ENCODE assay signal across 17 cellular contexts in the genomic region with DNA sequence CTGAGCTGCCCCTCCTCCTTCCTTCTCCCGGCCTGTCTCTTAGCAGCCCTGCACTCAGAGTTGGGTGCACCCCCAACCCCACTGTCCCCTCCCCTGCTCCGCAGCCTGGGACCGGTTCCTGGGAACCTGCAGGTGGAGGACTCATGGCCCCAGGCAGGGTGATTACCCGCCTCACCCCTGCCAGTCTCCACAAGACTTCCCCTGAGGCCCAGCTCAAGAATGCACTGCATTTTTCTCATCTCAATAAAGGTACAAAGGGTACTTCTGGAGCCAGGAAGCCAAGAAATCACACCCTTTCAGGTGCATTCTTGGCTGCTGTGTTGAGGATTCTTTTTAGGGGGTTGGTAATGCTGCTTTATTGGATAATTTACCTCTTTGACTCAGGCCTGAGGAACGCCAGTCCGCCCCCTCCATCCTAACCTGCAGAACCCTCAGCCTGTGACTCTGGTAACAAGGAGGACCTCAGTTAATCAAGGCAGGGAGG.
DNase-seq lines count a peak whose midpoint lies in the region; ATAC-seq and TF ChIP-seq lines count a peak whose summit lies in the region.
"Had no signal": no experiment of that assay in that cellular context is flagged by ENCODE, and none has a peak within 500 bp of the region (broad histone marks: within the 10 kb centered on the region; RNA-seq: fewer than 3 reads in every experiment).

No MANE protein-coding gene starts in this region.

- H3K27me3 ChIP-seq in HCT116 (ENCODE audit: insufficient read depth, low read length), result peaks cover 4% of the 10 kb centered on the region; the same call in 1 of the 2 replicates
- no peaks in the 10 kb centered on the region for H3K27me3 ChIP-seq in body of pancreas
- no peaks in the 10 kb centered on the region for H3K27me3 ChIP-seq in smooth muscle cell (ENCODE audit: low read depth)

- H3K9ac ChIP-seq in HCT116 (ENCODE audit: low read length), result no peak overlapping the region
- H3K9ac ChIP-seq in smooth muscle cell (ENCODE audit: low read depth), result no peak overlapping the region

- H3K9me2 ChIP-seq in HCT116 (ENCODE audit: insufficient read depth), result no peaks in the 10 kb centered on the region

- H3K36me3 Mint-ChIP-seq in immature natural killer cell, result no peaks in the 10 kb centered on the region
- H3K36me3 Mint-ChIP-seq: activated CD4-positive, alpha-beta memory T cell treated with anti-CD3 and anti-CD28 coated beads for 36 hours had no signal

- no peak overlapping the region for H3K4me3 ChIP-seq in HCT116 (replicated peaks in 1 of 2; ENCODE audit: low read depth in 1 of 2, low read length in 2 of 2)
- no peak overlapping the region for H3K4me3 ChIP-seq in body of pancreas
- no peak overlapping the region for H3K4me3 ChIP-seq in smooth muscle cell
- H3K4me3 ChIP-seq: SK-N-MC had no signal

- intact Hi-C loops in HCT116 (cut with micrococcal nuclease) (no loop called here), body of pancreas (cut with DNase I) (no loop called here)

- no peak for TF ChIP-seq RAD21 in HCT116 (IDR thresholded peaks at IDR 0.05; ENCODE audit: low read depth)

- no peak for TF ChIP-seq CTCF in HCT116 (IDR thresholded peaks at IDR 0.05 in 2 of 3, conservative IDR thresholded peaks at IDR 0.05 in 1 of 3; ENCODE audit: borderline replicate concordance in 1 of 3, insufficient read depth in 1 of 3, low read depth in 2 of 3, low read length in 2 of 3)
- TF ChIP-seq CTCF in body of pancreas (IDR thresholded peaks at IDR 0.05), result no peak
- TF ChIP-seq CTCF in smooth muscle cell (IDR thresholded peaks at IDR 0.05; ENCODE audit: borderline replicate concordance, insufficient read depth, poor library complexity, severe bottlenecking), result no peak
- no peak for TF ChIP-seq CTCF in GM13976 (IDR thresholded peaks at IDR 0.05; ENCODE audit: borderline replicate concordance, control extremely low read depth, extremely low read depth, insufficient read depth, missing control alignments)

- ATAC-seq in HCT116 (peak; percentile 20; the same call in 1 of the 2 replicates), body of pancreas (peak; percentile 20)

- H3K4me3 Mint-ChIP-seq in immature natural killer cell, result no peak overlapping the region
- H3K4me3 Mint-ChIP-seq: activated CD4-positive, alpha-beta memory T cell treated with anti-CD3 and anti-CD28 coated beads for 36 hours; dendritic cell treated with granulocyte-macrophage colony-stimulating factor and Interleukin-4, amounts not matched to agents 40 ng/mL and 50 ng/mL, for 4 days had no signal

- no peaks in the 10 kb centered on the region for H3K4me1 Mint-ChIP-seq in immature natural killer cell

- H3K79me2 ChIP-seq in HCT116 (ENCODE audit: insufficient read depth, low read length) (no peaks in the 10 kb centered on the region), smooth muscle cell (ENCODE audit: low read depth) (no peaks in the 10 kb centered on the region)

- no peak overlapping the region for H3K27ac ChIP-seq in HCT116 (ENCODE audit: low read depth, low read length)
- H3K27ac ChIP-seq in body of pancreas, result no peak overlapping the region
- peak overlapping the region; percentile 66 for H3K27ac ChIP-seq in smooth muscle cell (ENCODE audit: low read depth)
- H3K27ac ChIP-seq: SK-N-MC had no signal

- H3K4me1 ChIP-seq in HCT116 (ENCODE audit: control insufficient read depth in 1 of 2, insufficient read depth in 2 of 2, low read length in 2 of 2) (peaks cover 27 to 46% of the 10 kb centered on the region in 2 experiments), body of pancreas (peaks cover 6% of the 10 kb centered on the region), smooth muscle cell (ENCODE audit: low read depth) (no peaks in the 10 kb centered on the region)

- H3K36me3 ChIP-seq in HCT116 (ENCODE audit: control insufficient read depth in 1 of 2, insufficient read depth in 2 of 2, low read length in 2 of 2) (no peaks in the 10 kb centered on the region), body of pancreas (replicated peaks in 1 of 2; ENCODE audit: insufficient read depth in 1 of 2, low read depth in 2 of 2) (no peaks in the 10 kb centered on the region), smooth muscle cell (ENCODE audit: low read depth) (no peaks in the 10 kb centered on the region)

- H3K9me3 Mint-ChIP-seq in immature natural killer cell, result no peaks in the 10 kb centered on the region
- H3K9me3 Mint-ChIP-seq: activated CD4-positive, alpha-beta memory T cell treated with anti-CD3 and anti-CD28 coated beads for 36 hours; activated T-helper 2 cell treated with anti-CD3 and anti-CD28 coated beads, Interferon-gamma antibody, Interleukin-2, Interleukin-4, amounts not matched to agents 10 μg/mL and 5 μg/mL and 100 μg/mL, durations not matched to agents 14 hours and 24 hours and 36 hours; dendritic cell treated with granulocyte-macrophage colony-stimulating factor and Interleukin-4, amounts not matched to agents 40 ng/mL and 50 ng/mL, for 4 days had no signal

- peaks cover 0 to 2% of the 10 kb centered on the region in 2 experiments; a peak in 1 of 4 replicates for H3K9me3 ChIP-seq in HCT116 (ENCODE audit: control insufficient read depth in 1 of 2, insufficient read depth in 1 of 2, low read depth in 1 of 2, low read length in 2 of 2)
- H3K9me3 ChIP-seq in body of pancreas, result no peaks in the 10 kb centered on the region
- H3K9me3 ChIP-seq in smooth muscle cell (replicated peaks; ENCODE audit: low read depth), result no peaks in the 10 kb centered on the region

- POLR2A ChIA-PET in HCT116 (lab: Charles Lee), result no interaction called here

- no peaks in the 10 kb centered on the region for H4K20me1 ChIP-seq in HCT116 (ENCODE audit: insufficient read depth)
- no peaks in the 10 kb centered on the region for H4K20me1 ChIP-seq in smooth muscle cell (ENCODE audit: low read depth)

- WGBS in body of pancreas, 2 donors, result 85 to 94% methylated on average over 3 to 6 of the region's 6 CpGs
- 51% methylated on average over 4 of the region's 6 CpGs for WGBS in smooth muscle cell (ENCODE audit: low lambda C conversion rate)

- RAD21 ChIA-PET in HCT116 (lab: Charles Lee; ENCODE audit: low non-redundant PET in 1 of 2, low total read pairs in 2 of 2, uncharacterized antibody in 2 of 2, unreplicated experiment in 2 of 2), result no interaction called here

- no peak overlapping the region for H2AFZ ChIP-seq in HCT116 (ENCODE audit: low read depth, low read length, poor library complexity, severe bottlenecking)
- H2AFZ ChIP-seq in smooth muscle cell (ENCODE audit: low read depth), result no peak overlapping the region

- in situ Hi-C loops in GM13976 (cut with MboI; ENCODE audit: low sequenced_read_pairs, unreplicated experiment), result no loop called here

- no peak for DNase-seq in HCT116 (ENCODE audit: low read depth, low spot score)
- no peak for DNase-seq in body of pancreas
- peak; percentile 92 for DNase-seq in kidney tubule cell (ENCODE audit: low spot score)
- no peak for DNase-seq in smooth muscle cell (lab: John Stamatoyannopoulos, UW; ENCODE audit: unreplicated experiment)
- no peak for DNase-seq in immature natural killer cell
- no peak for DNase-seq in GM13976 (ENCODE audit: low spot score)
- no peak for DNase-seq in activated CD4-positive, alpha-beta T cell treated with anti-CD3 and anti-CD28 coated beads for 48 hours
- DNase-seq in stimulated activated CD4-positive, alpha-beta T cell treated with anti-CD3 and anti-CD28 coated beads, Interleukin-2, amount 100 ng/mL, for 24 hours, result no peak
- DNase-seq: activated CD4-positive, alpha-beta memory T cell treated with anti-CD3 and anti-CD28 coated beads for 36 hours; anterior cingulate cortex; C1 segment of cervical spinal cord; NCI-H2171; NK-92 treated with Interleukin-12 subunit alpha and Interleukin-12 subunit beta, amount 100 ng/mL, for 24 hours had no signal

- H3K4me2 ChIP-seq in HCT116 (ENCODE audit: low read length) (peak overlapping the region; percentile 19), smooth muscle cell (no peak overlapping the region)

- no peak overlapping the region for H3K27ac Mint-ChIP-seq in immature natural killer cell
- H3K27ac Mint-ChIP-seq: activated CD4-positive, alpha-beta memory T cell treated with anti-CD3 and anti-CD28 coated beads for 36 hours; activated T-helper 2 cell treated with anti-CD3 and anti-CD28 coated beads, Interferon-gamma antibody, Interleukin-2, Interleukin-4, amounts not matched to agents 10 μg/mL and 5 μg/mL and 100 μg/mL, durations not matched to agents 14 hours and 24 hours and 36 hours; dendritic cell treated with granulocyte-macrophage colony-stimulating factor and Interleukin-4, amounts not matched to agents 40 ng/mL and 50 ng/mL, for 4 days; progenitor cell of endocrine pancreas had no signal

- TF ChIP-seq POLR2A in HCT116 (IDR thresholded peaks at IDR 0.05; ENCODE audit: borderline replicate concordance, extremely low read depth, insufficient read depth, insufficient read length) (no peak), body of pancreas (IDR thresholded peaks at IDR 0.05) (no peak)

- peaks cover 4% of the 10 kb centered on the region for H3F3A ChIP-seq in smooth muscle cell (ENCODE audit: low read depth)

- peaks cover 2 to 9% (median 7%) of the 10 kb centered on the region in 3 donors for H3K27me3 Mint-ChIP-seq in immature natural killer cell (ENCODE audit: low read depth in 3 of 3)

- no TSS peak for BruUV-seq in HCT116 (replicated peaks; lab: Mats Ljungman, UMichigan)

- CTCF ChIA-PET in HCT116 (lab: Charles Lee), result no interaction called here

TF ChIP-seq in HCT116, 20 proteins besides CTCF, POLR2A, EP300 and RAD21:
- TF ChIP-seq, protein P1, sequence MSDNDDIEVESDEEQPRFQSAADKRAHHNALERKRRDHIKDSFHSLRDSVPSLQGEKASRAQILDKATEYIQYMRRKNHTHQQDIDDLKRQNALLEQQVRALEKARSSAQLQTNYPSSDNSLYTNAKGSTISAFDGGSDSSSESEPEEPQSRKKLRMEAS (IDR thresholded peaks at IDR 0.05), result no peak
- no peak for TF ChIP-seq CBX3 (IDR thresholded peaks at IDR 0.05; ENCODE audit: low read depth)
- no peak for TF ChIP-seq TCF7L2 (IDR thresholded peaks at IDR 0.05; ENCODE audit: borderline replicate concordance, extremely low read depth, insufficient read depth, insufficient read length)
- TF ChIP-seq POLR2AphosphoS5 (IDR thresholded peaks at IDR 0.05; ENCODE audit: low read depth, low read length), result no peak
- TF ChIP-seq EGR1 (IDR thresholded peaks at IDR 0.05; ENCODE audit: low read depth), result peak; percentile 38; the same call in 1 of the 2 replicates
- TF ChIP-seq FOSL1 (IDR thresholded peaks at IDR 0.05; ENCODE audit: low read depth), result no peak
- TF ChIP-seq, protein P2, sequence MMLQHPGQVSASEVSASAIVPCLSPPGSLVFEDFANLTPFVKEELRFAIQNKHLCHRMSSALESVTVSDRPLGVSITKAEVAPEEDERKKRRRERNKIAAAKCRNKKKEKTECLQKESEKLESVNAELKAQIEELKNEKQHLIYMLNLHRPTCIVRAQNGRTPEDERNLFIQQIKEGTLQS (IDR thresholded peaks at IDR 0.05), result no peak
